Comparison of ENCODE assay signal across 18 cellular contexts in genomic region chr5:171479776-171480125, GRCh38.
"Had no signal": no experiment of that assay in that cellular context is flagged by ENCODE, and none has a peak within 500 bp of the region (broad histone marks: within the 10 kb centered on the region; RNA-seq: fewer than 3 reads in every experiment).

No MANE protein-coding gene starts in this region.

- DNase-seq: effector CD4-positive, alpha-beta T cell; heart right ventricle; hypothalamus; kidney glomerular epithelial cell; mesendoderm; naive B cell; nephron progenitor cell; posterior cingulate gyrus; right cardiac atrium; stimulated activated CD4-positive, alpha-beta T cell treated with anti-CD3 and anti-CD28 coated beads, Interleukin-2, amount 100 ng/mL, for 48 hours; stimulated activated naive CD8-positive, alpha-beta T cell treated with anti-CD3 and anti-CD28 coated beads, Interleukin-15, Interleukin-2, amounts not matched to agents 100 U/mL and 50 U/mL, for 24 hours; uterus had no signal

- H3K4me3 ChIP-seq: coronary artery, heart right ventricle, smooth muscle cell, suprapubic skin, thyroid gland, uterus had no signal

- H3K27me3 ChIP-seq: heart right ventricle, suprapubic skin, thyroid gland, uterus had no signal

- H3K4me2 ChIP-seq: smooth muscle cell had no signal

- H3K27ac ChIP-seq: coronary artery, heart right ventricle, suprapubic skin, thyroid gland, uterus had no signal

- H3K27me3 Mint-ChIP-seq: type B pancreatic cell had no signal

- H3K36me3 ChIP-seq: heart right ventricle, suprapubic skin, thyroid gland, uterus had no signal

- H3K36me3 Mint-ChIP-seq: naive B cell, type B pancreatic cell had no signal

- H3K9me3 Mint-ChIP-seq: type B pancreatic cell had no signal

- H3K4me3 Mint-ChIP-seq: nephron progenitor cell, type B pancreatic cell had no signal

- H3K27ac Mint-ChIP-seq: naive B cell, nephron progenitor cell, type B pancreatic cell had no signal

- H3K9me3 ChIP-seq: heart right ventricle, suprapubic skin, thyroid gland, uterus had no signal

- ATAC-seq: esophagus mucosa; stimulated activated naive CD8-positive, alpha-beta T cell treated with anti-CD3 and anti-CD28 coated beads, Interleukin-15, Interleukin-2, amounts not matched to agents 100 U/mL and 50 U/mL, for 24 hours had no signal

- H3K4me1 ChIP-seq: thyroid gland, uterus had no signal
